In genomic region chr16:67653131-67654068, GRCh38 we compare ENCODE assay signal across 1 cellular context.
A peak's percentile ranks its signal among the peaks of the same experiment; 100 is the strongest.
TF ChIP-seq lines count a peak whose summit lies in the region.

No MANE protein-coding gene starts in this region.

TF ChIP-seq in HEK293, 187 proteins besides CTCF, POLR2A, EP300 and RAD21 (continued from another document):
- TF ChIP-seq ZSCAN5A (tag by site-specific recombination; IDR thresholded peaks at IDR 0.05) (no peak), ZNF670 (tag by site-specific recombination; IDR thresholded peaks at IDR 0.05; ENCODE audit: low read depth) (no peak), ZNF639 (tag by site-specific recombination; IDR thresholded peaks at IDR 0.05) (no peak), SP2 (tag by site-specific recombination; IDR thresholded peaks at IDR 0.05) (no peak), ZBTB7A (tag by site-specific recombination; IDR thresholded peaks at IDR 0.05; ENCODE audit: low read depth) (no peak), ZNF335 (tag by site-specific recombination; conservative IDR thresholded peaks at IDR 0.05) (peak; percentile 56), ZNF629 (tag by site-specific recombination; IDR thresholded peaks at IDR 0.05) (no peak), ZNF529 (tag by site-specific recombination; IDR thresholded peaks at IDR 0.05; ENCODE audit: insufficient replicate concordance) (no peak), RBAK (tag by site-specific recombination; IDR thresholded peaks at IDR 0.05) (no peak), ZNF398 (tag by site-specific recombination; IDR thresholded peaks at IDR 0.05) (peak; percentile 46; the same call in 1 of the 2 replicates), ZSCAN16 (tag by site-specific recombination; IDR thresholded peaks at IDR 0.05) (no peak), ZNF23 (tag by site-specific recombination; IDR thresholded peaks at IDR 0.05; ENCODE audit: borderline replicate concordance) (no peak)
